ENCODE assay signal across 21 cellular contexts in genomic region chr3:81465510-81465909, GRCh38.
DNase-seq lines count a peak whose midpoint lies in the region; ATAC-seq and TF ChIP-seq lines count a peak whose summit lies in the region.
"Had no signal": no experiment of that assay in that cellular context is flagged by ENCODE, and none has a peak within 500 bp of the region (broad histone marks: within the 10 kb centered on the region; RNA-seq: fewer than 3 reads in every experiment).

No MANE protein-coding gene starts in this region.

- no peak for TF ChIP-seq CTCF in fibroblast of villous mesenchyme (IDR thresholded peaks at IDR 0.05; ENCODE audit: insufficient read depth, low read depth, low read length)

- H3K9me3 Mint-ChIP-seq in stimulated activated effector memory CD8-positive, alpha-beta T cell treated with anti-CD3 and anti-CD28 coated beads, Interleukin-12 subunit alpha, Interleukin-12 subunit beta, amount 100 ng/mL, for 72 hours: no peaks in the 10 kb centered on the region
- peaks cover 3% of the 10 kb centered on the region for H3K9me3 Mint-ChIP-seq in natural killer cell treated with Interleukin-12 subunit alpha and Interleukin-12 subunit beta and Interleukin-15 and Interleukin-18, amount 100 ng/mL, for 72 hours

- no peak overlapping the region for H3K27ac Mint-ChIP-seq in stimulated activated effector memory CD8-positive, alpha-beta T cell treated with anti-CD3 and anti-CD28 coated beads, Interleukin-12 subunit alpha, Interleukin-12 subunit beta, amount 100 ng/mL, for 72 hours
- H3K27ac Mint-ChIP-seq in natural killer cell treated with Interleukin-12 subunit alpha and Interleukin-12 subunit beta and Interleukin-15 and Interleukin-18, amount 100 ng/mL, for 72 hours: no peak overlapping the region
- H3K27ac Mint-ChIP-seq: CD8-positive, alpha-beta memory T cell had no signal

- no peak overlapping the region for H3K4me3 Mint-ChIP-seq in stimulated activated effector memory CD8-positive, alpha-beta T cell treated with anti-CD3 and anti-CD28 coated beads, Interleukin-12 subunit alpha, Interleukin-12 subunit beta, amount 100 ng/mL, for 72 hours
- no peak overlapping the region for H3K4me3 Mint-ChIP-seq in natural killer cell treated with Interleukin-12 subunit alpha and Interleukin-12 subunit beta and Interleukin-15 and Interleukin-18, amount 100 ng/mL, for 72 hours
- H3K4me3 Mint-ChIP-seq: CD8-positive, alpha-beta memory T cell had no signal

- no peaks in the 10 kb centered on the region for H3K36me3 Mint-ChIP-seq in stimulated activated effector memory CD8-positive, alpha-beta T cell treated with anti-CD3 and anti-CD28 coated beads, Interleukin-12 subunit alpha, Interleukin-12 subunit beta, amount 100 ng/mL, for 72 hours
- H3K36me3 Mint-ChIP-seq in natural killer cell treated with Interleukin-12 subunit alpha and Interleukin-12 subunit beta and Interleukin-15 and Interleukin-18, amount 100 ng/mL, for 72 hours: no peaks in the 10 kb centered on the region
- H3K36me3 Mint-ChIP-seq: CD8-positive, alpha-beta memory T cell had no signal

- no peaks in the 10 kb centered on the region for H3K27me3 Mint-ChIP-seq in natural killer cell treated with Interleukin-12 subunit alpha and Interleukin-12 subunit beta and Interleukin-15 and Interleukin-18, amount 100 ng/mL, for 72 hours
- H3K27me3 Mint-ChIP-seq: CD8-positive, alpha-beta memory T cell had no signal

- no peaks in the 10 kb centered on the region for H3K4me1 Mint-ChIP-seq in stimulated activated effector memory CD8-positive, alpha-beta T cell treated with anti-CD3 and anti-CD28 coated beads, Interleukin-12 subunit alpha, Interleukin-12 subunit beta, amount 100 ng/mL, for 72 hours
- no peaks in the 10 kb centered on the region for H3K4me1 Mint-ChIP-seq in natural killer cell treated with Interleukin-12 subunit alpha and Interleukin-12 subunit beta and Interleukin-15 and Interleukin-18, amount 100 ng/mL, for 72 hours (ENCODE audit: low read depth in 2 of 2)
- H3K4me1 Mint-ChIP-seq: CD8-positive, alpha-beta memory T cell had no signal

- ATAC-seq in GM21717 (IDR thresholded peaks at IDR 0.05; ENCODE audit: unreplicated experiment): no peak
- no peak for ATAC-seq in stimulated activated effector memory CD8-positive, alpha-beta T cell treated with anti-CD3 and anti-CD28 coated beads, Interleukin-12 subunit alpha, Interleukin-12 subunit beta, amount 100 ng/mL, for 72 hours
- ATAC-seq in natural killer cell treated with Interleukin-12 subunit alpha and Interleukin-12 subunit beta and Interleukin-15 and Interleukin-18, amount 100 ng/mL, for 72 hours: no peak
- ATAC-seq: GM12878 had no signal

- H3K4me3 ChIP-seq in fibroblast of villous mesenchyme (ENCODE audit: low read depth, low read length): no peak overlapping the region
- H3K4me3 ChIP-seq: BLaER1 treated with 17β-estradiol and CSF1 and Interleukin-3, amounts not matched to agents 10 nM and 100 nM; GM12878; PC-9 had no signal

- peak; percentile 6 for DNase-seq in ELR (ENCODE audit: low read depth)
- DNase-seq in M059J (ENCODE audit: low read depth): peak; percentile 40
- peak; percentile 37 for DNase-seq in dermis blood vessel endothelial cell
- peak; percentile 15 for DNase-seq in fibroblast of villous mesenchyme (ENCODE audit: low read depth)
- DNase-seq in stimulated activated effector memory CD8-positive, alpha-beta T cell treated with anti-CD3 and anti-CD28 coated beads, Interleukin-12 subunit alpha, Interleukin-12 subunit beta, amount 100 ng/mL, for 72 hours (ENCODE audit: low spot score in 2 of 2): no peak
- DNase-seq in NCI-H1092 (lab: John Stamatoyannopoulos, UW): no peak
- no peak for DNase-seq in natural killer cell treated with Interleukin-12 subunit alpha and Interleukin-12 subunit beta and Interleukin-15 and Interleukin-18, amount 100 ng/mL, for 72 hours (ENCODE audit: low spot score)
- DNase-seq: CD8-positive, alpha-beta memory T cell; DND-41; GDM1; GOT3; KBM-7; NCI-H1048; NCI-H146; NCI-H2081; NCI-H510A; NCI-H774; PC-9 had no signal

Comparison
In these comparisons a context has a peak if more than half of its experiments do, and no peak if none do; other contexts are left out.
1. DNase-seq: peak in ELR (single experiment), M059J (single experiment), dermis blood vessel endothelial cell (single experiment) and fibroblast of villous mesenchyme (single experiment); none in stimulated activated effector memory CD8-positive, alpha-beta T cell treated with anti-CD3 and anti-CD28 coated beads, Interleukin-12 subunit alpha, Interleukin-12 subunit beta, amount 100 ng/mL, for 72 hours (0 of 2), NCI-H1092 (single experiment) and natural killer cell treated with Interleukin-12 subunit alpha and Interleukin-12 subunit beta and Interleukin-15 and Interleukin-18, amount 100 ng/mL, for 72 hours (single experiment).